6 cellular contexts compared by ENCODE assay signal in the genomic region with DNA sequence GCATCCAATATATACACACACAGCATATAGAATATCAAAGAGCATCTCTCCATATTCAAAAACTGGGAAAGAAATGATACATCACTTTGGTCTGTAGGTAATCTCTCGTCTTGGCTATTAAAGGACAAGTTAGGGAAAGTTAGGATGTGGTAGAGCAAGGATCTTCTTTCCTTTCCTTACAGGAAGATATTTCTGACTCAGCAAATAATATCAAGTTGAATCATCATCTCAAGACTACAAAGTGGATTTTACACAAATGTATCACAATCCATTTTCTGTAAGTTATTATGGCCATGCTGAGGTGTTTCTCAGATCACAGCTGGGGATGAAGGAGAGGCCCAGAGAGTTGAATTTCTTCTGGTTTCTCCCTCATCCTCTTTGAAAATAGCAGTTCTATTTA.
"Had no signal": no experiment of that assay in that cellular context is flagged by ENCODE, and none has a peak within 500 bp of the region (broad histone marks: within the 10 kb centered on the region; RNA-seq: fewer than 3 reads in every experiment).

No MANE protein-coding gene starts in this region.

- H2AFZ ChIP-seq: GM23338 had no signal

- H3K4me3 ChIP-seq: GM23338 had no signal

- ATAC-seq: GM23338 had no signal

- FAIRE-seq: H1, H54 had no signal

- H3K4me2 ChIP-seq: GM23338 had no signal

- DNase-seq: H9, HCEC 1CT, KG1 had no signal
